Comparison of ENCODE assay signal across 18 cellular contexts in the genomic region with DNA sequence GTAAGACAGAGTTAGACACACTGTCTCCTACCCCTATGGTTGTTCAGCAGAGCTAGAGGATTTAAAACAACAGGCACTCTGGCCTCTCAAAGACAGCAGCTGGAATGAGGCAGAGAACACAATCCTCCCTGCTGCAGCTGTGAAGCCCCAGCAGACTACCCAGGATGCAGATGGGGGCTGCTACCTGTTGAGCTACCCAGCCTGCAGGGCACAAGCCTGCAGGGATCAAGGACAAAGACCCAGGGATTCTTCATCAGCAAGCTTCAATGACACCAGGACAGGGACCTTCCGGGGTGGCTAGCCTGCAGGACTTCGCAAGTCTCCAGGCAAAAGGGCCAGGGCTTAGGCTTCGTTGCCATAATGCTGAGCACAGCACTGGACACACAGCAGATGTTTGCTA. TPM values are rescaled to one million over a fixed set of nuclear protein-coding genes. Genes with fewer than 3 reads are reported as not detected.
DNase-seq lines count a peak whose midpoint lies in the region; ATAC-seq and TF ChIP-seq lines count a peak whose summit lies in the region.
"Had no signal": no experiment of that assay in that cellular context is flagged by ENCODE, and none has a peak within 500 bp of the region (broad histone marks: within the 10 kb centered on the region; RNA-seq: fewer than 3 reads in every experiment).

No MANE protein-coding gene starts in this region.

- H3K27me3 ChIP-seq in SK-N-SH (ENCODE audit: insufficient read depth) (no peaks in the 10 kb centered on the region), esophagus muscularis mucosa (peaks cover 0 to 13% (median 0%) of the 10 kb centered on the region in 4 donors)
- H3K27me3 ChIP-seq: BLaER1 had no signal

- peak overlapping the region in 1 of 2 experiments; percentile 43; a peak in 2 of 4 replicates for H3K27ac ChIP-seq in SK-N-SH (ENCODE audit: low read depth in 2 of 2, low read length in 1 of 2)
- H3K27ac ChIP-seq in esophagus muscularis mucosa (replicated peaks in 1 of 4): no peak overlapping the region
- H3K27ac ChIP-seq: BLaER1 had no signal

- POLR2A ChIA-PET in SK-N-SH (lab: Yijun Ruan, JAX): no interaction called here

- H3K4me3 ChIP-seq in SK-N-SH (ENCODE audit: low read depth in 2 of 2, low read length in 1 of 2): no peak overlapping the region
- H3K4me3 ChIP-seq in esophagus muscularis mucosa: no peak overlapping the region
- H3K4me3 ChIP-seq: BLaER1, GM12878 had no signal

- 53% methylated on average over 3 of the region's 3 CpGs for WGBS in SK-N-SH (ENCODE audit: low lambda C conversion rate)
- WGBS in esophagus muscularis mucosa: 75% methylated on average over 2 of the region's 3 CpGs

- no peak overlapping the region for H3K4me2 ChIP-seq in SK-N-SH
- H3K4me2 ChIP-seq: BLaER1 had no signal

- no peak for TF ChIP-seq EP300 in SK-N-SH (IDR thresholded peaks at IDR 0.05; ENCODE audit: borderline replicate concordance in 1 of 2, low read depth in 1 of 2, low read length in 1 of 2)
- no peak for TF ChIP-seq EP300 in esophagus muscularis mucosa (IDR thresholded peaks at IDR 0.05)

- intact Hi-C loops in esophagus muscularis mucosa (cut with DNase I): no loop called here

- no peak overlapping the region for H3K9ac ChIP-seq in SK-N-SH
- H3K9ac ChIP-seq: BLaER1 had no signal

- no peak for TF ChIP-seq CTCF in SK-N-SH (IDR thresholded peaks at IDR 0.05)
- TF ChIP-seq CTCF in esophagus muscularis mucosa (IDR thresholded peaks at IDR 0.05): no peak

- no peaks in the 10 kb centered on the region for H3K79me2 ChIP-seq in SK-N-SH (ENCODE audit: insufficient read depth)

- peaks cover 0 to 32% of the 10 kb centered on the region in 2 experiments; a peak in 2 of 4 replicates for H3K4me1 ChIP-seq in SK-N-SH (ENCODE audit: control insufficient read depth in 1 of 2, insufficient read depth in 2 of 2, low read depth in 1 of 2, low read length in 1 of 2)
- H3K4me1 ChIP-seq in esophagus muscularis mucosa: no peaks in the 10 kb centered on the region

- no peaks in the 10 kb centered on the region for H3F3A ChIP-seq in SK-N-SH (replicated peaks; ENCODE audit: insufficient read depth)

- H4K20me1 ChIP-seq in SK-N-SH (ENCODE audit: insufficient read depth): no peaks in the 10 kb centered on the region

- H2AFZ ChIP-seq in SK-N-SH (ENCODE audit: low read depth): no peak overlapping the region

- no peaks in the 10 kb centered on the region for H3K9me2 ChIP-seq in SK-N-SH

- CTCF ChIA-PET in SK-N-SH (lab: Yijun Ruan, JAX): interaction anchor here (0.7 to 1.5 kb wide), 3 partner anchors 34 to 400 kb away, joined by 3 to 4 read pairs (median 3); no protein-coding TSS in a partner anchor

- no peak for TF ChIP-seq RAD21 in SK-N-SH (IDR thresholded peaks at IDR 0.05; ENCODE audit: low read length)

- DNase-seq in NCI-H1417 (lab: John Stamatoyannopoulos, UW) (peak in 2 of 3 experiments; percentile 19 to 49), NCI-H1417 treated with DMSO at 0.1 percent for 48 hours (lab: John Stamatoyannopoulos, UW) (no peak), SK-N-SH (peak; percentile 38), esophagus muscularis mucosa (ENCODE audit: extremely low spot score) (peak; percentile 50)
- no peak for DNase-seq in stimulated activated CD4-positive, alpha-beta T cell treated with anti-CD3 and anti-CD28 coated beads, Interleukin-4, amount 100 ng/mL, for 4 hours
- DNase-seq: 8988T; CD4-positive, alpha-beta memory T cell; DMS53; DND-41; EL; GOT3; H7 had no signal

- no peak for TF ChIP-seq POLR2A in esophagus muscularis mucosa (IDR thresholded peaks at IDR 0.05; ENCODE audit: low read depth)

- ATAC-seq in SK-N-SH treated with all-trans-retinoic acid at 6 μM for 48 hours (no peak; the same call in 2 of the 3 replicates), HG02588 (IDR thresholded peaks at IDR 0.05; ENCODE audit: unreplicated experiment) (no peak)
- ATAC-seq: GM12878, HCT116 had no signal

- H3K9me3 ChIP-seq in SK-N-SH (no peaks in the 10 kb centered on the region), esophagus muscularis mucosa (no peaks in the 10 kb centered on the region)

- no peaks in the 10 kb centered on the region for H3K36me3 ChIP-seq in SK-N-SH (replicated peaks in 1 of 2; ENCODE audit: control insufficient read depth in 1 of 2, insufficient read depth in 2 of 2, low read length in 1 of 2)
- no peaks in the 10 kb centered on the region for H3K36me3 ChIP-seq in esophagus muscularis mucosa

TF ChIP-seq in SK-N-SH, 30 proteins besides CTCF, POLR2A, EP300 and RAD21:
- no peak for TF ChIP-seq ELF1 (IDR thresholded peaks at IDR 0.05)
- no peak for TF ChIP-seq RXRA (IDR thresholded peaks at IDR 0.05; ENCODE audit: borderline replicate concordance, low read depth)
- no peak for TF ChIP-seq NFIC (IDR thresholded peaks at IDR 0.05; ENCODE audit: borderline replicate concordance)
- no peak for TF ChIP-seq RCOR1 (IDR thresholded peaks at IDR 0.05; ENCODE audit: low read length)
- TF ChIP-seq YY1 (IDR thresholded peaks at IDR 0.05; ENCODE audit: low read depth): no peak
- no peak for TF ChIP-seq POLR2AphosphoS5 (IDR thresholded peaks at IDR 0.05; ENCODE audit: low read depth, low read length)
- no peak for TF ChIP-seq TAF1 (IDR thresholded peaks at IDR 0.05; ENCODE audit: borderline replicate concordance, low read depth, low read length)
- TF ChIP-seq, protein P1, sequence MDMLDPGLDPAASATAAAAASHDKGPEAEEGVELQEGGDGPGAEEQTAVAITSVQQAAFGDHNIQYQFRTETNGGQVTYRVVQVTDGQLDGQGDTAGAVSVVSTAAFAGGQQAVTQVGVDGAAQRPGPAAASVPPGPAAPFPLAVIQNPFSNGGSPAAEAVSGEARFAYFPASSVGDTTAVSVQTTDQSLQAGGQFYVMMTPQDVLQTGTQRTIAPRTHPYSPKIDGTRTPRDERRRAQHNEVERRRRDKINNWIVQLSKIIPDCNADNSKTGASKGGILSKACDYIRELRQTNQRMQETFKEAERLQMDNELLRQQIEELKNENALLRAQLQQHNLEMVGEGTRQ (IDR thresholded peaks at IDR 0.05; ENCODE audit: borderline replicate concordance, low read depth, low read length): no peak
- no peak for TF ChIP-seq EZH2phosphoT487 (IDR thresholded peaks at IDR 0.05; ENCODE audit: borderline replicate concordance, low read depth)
- no peak for TF ChIP-seq MEF2A (IDR thresholded peaks at IDR 0.05; ENCODE audit: borderline replicate concordance, low read depth)
- TF ChIP-seq JUND (IDR thresholded peaks at IDR 0.05): no peak

TF ChIP-seq in SK-N-SH treated with all-trans-retinoic acid at 6 μM for 48 hours, 23 proteins besides CTCF, POLR2A, EP300 and RAD21 (continues in another document):
- TF ChIP-seq, protein P2, sequence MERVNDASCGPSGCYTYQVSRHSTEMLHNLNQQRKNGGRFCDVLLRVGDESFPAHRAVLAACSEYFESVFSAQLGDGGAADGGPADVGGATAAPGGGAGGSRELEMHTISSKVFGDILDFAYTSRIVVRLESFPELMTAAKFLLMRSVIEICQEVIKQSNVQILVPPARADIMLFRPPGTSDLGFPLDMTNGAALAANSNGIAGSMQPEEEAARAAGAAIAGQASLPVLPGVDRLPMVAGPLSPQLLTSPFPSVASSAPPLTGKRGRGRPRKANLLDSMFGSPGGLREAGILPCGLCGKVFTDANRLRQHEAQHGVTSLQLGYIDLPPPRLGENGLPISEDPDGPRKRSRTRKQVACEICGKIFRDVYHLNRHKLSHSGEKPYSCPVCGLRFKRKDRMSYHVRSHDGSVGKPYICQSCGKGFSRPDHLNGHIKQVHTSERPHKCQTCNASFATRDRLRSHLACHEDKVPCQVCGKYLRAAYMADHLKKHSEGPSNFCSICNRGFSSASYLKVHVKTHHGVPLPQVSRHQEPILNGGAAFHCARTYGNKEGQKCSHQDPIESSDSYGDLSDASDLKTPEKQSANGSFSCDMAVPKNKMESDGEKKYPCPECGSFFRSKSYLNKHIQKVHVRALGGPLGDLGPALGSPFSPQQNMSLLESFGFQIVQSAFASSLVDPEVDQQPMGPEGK (CRISPR knock-in tag; IDR thresholded peaks at IDR 0.05; ENCODE audit: borderline replicate concordance): no peak
- TF ChIP-seq, protein P3, sequence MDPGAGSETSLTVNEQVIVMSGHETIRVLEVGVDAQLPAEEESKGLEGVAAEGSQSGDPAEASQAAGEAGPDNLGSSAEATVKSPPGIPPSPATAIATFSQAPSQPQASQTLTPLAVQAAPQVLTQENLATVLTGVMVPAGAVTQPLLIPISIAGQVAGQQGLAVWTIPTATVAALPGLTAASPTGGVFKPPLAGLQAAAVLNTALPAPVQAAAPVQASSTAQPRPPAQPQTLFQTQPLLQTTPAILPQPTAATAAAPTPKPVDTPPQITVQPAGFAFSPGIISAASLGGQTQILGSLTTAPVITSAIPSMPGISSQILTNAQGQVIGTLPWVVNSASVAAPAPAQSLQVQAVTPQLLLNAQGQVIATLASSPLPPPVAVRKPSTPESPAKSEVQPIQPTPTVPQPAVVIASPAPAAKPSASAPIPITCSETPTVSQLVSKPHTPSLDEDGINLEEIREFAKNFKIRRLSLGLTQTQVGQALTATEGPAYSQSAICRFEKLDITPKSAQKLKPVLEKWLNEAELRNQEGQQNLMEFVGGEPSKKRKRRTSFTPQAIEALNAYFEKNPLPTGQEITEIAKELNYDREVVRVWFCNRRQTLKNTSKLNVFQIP (CRISPR knock-in tag; IDR thresholded peaks at IDR 0.05; ENCODE audit: borderline replicate concordance, low read depth): no peak
- TF ChIP-seq ZFP3 (CRISPR knock-in tag; IDR thresholded peaks at IDR 0.05): no peak
- no peak for TF ChIP-seq ZNF8 (CRISPR knock-in tag; IDR thresholded peaks at IDR 0.05)

RNA-seq across cellular contexts. Expression of a gene that starts 27.2 kb away (rescaled TPM):
- polyA plus RNA-seq in SK-N-SH (2012; rRNA removed): 1.6 and 1.8 TPM in 2 replicates
- polyA plus RNA-seq in SK-N-SH (2012; cell fraction: cytosol; rRNA removed): 0.90 and 2.2 TPM in 2 replicates
- polyA plus RNA-seq in SK-N-SH (2012; cell fraction: nucleus; rRNA removed): 2.0 and 2.1 TPM in 2 replicates
- total RNA-seq in esophagus muscularis mucosa: 1 to 10 TPM in 1 of 4 donors, under 1 TPM in 2, not detected in 1; 0.33 to 1.0 (median 0.80) TPM
- total RNA-seq: G401 had no signal
- polyA plus RNA-seq: CD4-positive, alpha-beta memory T cell had no signal

Comparison
In these comparisons a context has a peak if more than half of its experiments do, and no peak if none do; other contexts are left out.
1. DNase-seq: peak in NCI-H1417 (2 of 3), SK-N-SH (single experiment) and esophagus muscularis mucosa (single experiment); none in NCI-H1417 treated with DMSO at 0.1 percent for 48 hours (single experiment) and stimulated activated CD4-positive, alpha-beta T cell treated with anti-CD3 and anti-CD28 coated beads, Interleukin-4, amount 100 ng/mL, for 4 hours (0 of 2).